Comparison of ENCODE assay signal across 8 cellular contexts in genomic region chr5:147483961-147484707, GRCh38. TPM values are rescaled to one million over a fixed set of nuclear protein-coding genes. Genes with fewer than 3 reads are reported as not detected.
DNase-seq lines count a peak whose midpoint lies in the region; ATAC-seq and TF ChIP-seq lines count a peak whose summit lies in the region.

No MANE protein-coding gene starts in this region.

- no peaks in the 10 kb centered on the region for H3K4me1 Mint-ChIP-seq in activated T-cell treated with anti-CD3 and anti-CD28 coated beads, Interleukin-2, amount 50 U/mL, for 72 hours (ENCODE audit: low read depth)

- H3K27ac Mint-ChIP-seq in activated T-cell treated with anti-CD3 and anti-CD28 coated beads, Interleukin-2, amount 50 U/mL, for 72 hours, result no peak overlapping the region

- H3K4me3 ChIP-seq in skeletal muscle cell (ENCODE audit: low read depth, low read length), result no peak overlapping the region

- no peaks in the 10 kb centered on the region for H3K36me3 Mint-ChIP-seq in activated T-cell treated with anti-CD3 and anti-CD28 coated beads, Interleukin-2, amount 50 U/mL, for 72 hours (ENCODE audit: insufficient read depth in 2 of 2)

- ATAC-seq in Right ventricle myocardium superior (ENCODE audit: poor library complexity), result peak; percentile 78
- no peak for ATAC-seq in activated T-cell treated with anti-CD3 and anti-CD28 coated beads, Interleukin-2, amount 50 U/mL, for 72 hours (replicated peaks in 1 of 2)

- DNase-seq in HK-2 (ENCODE audit: unreplicated experiment) (peak; percentile 10), RPMI7951 (ENCODE audit: low read depth) (peak; percentile 99), Right ventricle myocardium superior (peak; percentile 83), skeletal muscle cell (ENCODE audit: low read depth) (peak; percentile 82), GM19238 (ENCODE audit: insufficient read length, low spot score) (no peak), cerebellum (ENCODE audit: low spot score) (no peak), GM20000 (ENCODE audit: low spot score) (no peak)
- DNase-seq in activated T-cell treated with anti-CD3 and anti-CD28 coated beads, Interleukin-2, amount 50 U/mL, for 72 hours, result no peak

- intact Hi-C loops in Right ventricle myocardium superior (cut with DNase I), result no loop called here

- H3K4me3 Mint-ChIP-seq in activated T-cell treated with anti-CD3 and anti-CD28 coated beads, Interleukin-2, amount 50 U/mL, for 72 hours, result no peak overlapping the region

- H3K9me3 Mint-ChIP-seq in activated T-cell treated with anti-CD3 and anti-CD28 coated beads, Interleukin-2, amount 50 U/mL, for 72 hours, result peaks cover 2% of the 10 kb centered on the region in 2 donors

- no peak for TF ChIP-seq CTCF in GM20000 (IDR thresholded peaks at IDR 0.05; ENCODE audit: extremely low read depth, missing control alignments)

- peaks cover 8% of the 10 kb centered on the region for H3K27me3 Mint-ChIP-seq in activated T-cell treated with anti-CD3 and anti-CD28 coated beads, Interleukin-2, amount 50 U/mL, for 72 hours (ENCODE audit: low read depth)

RNA-seq across cellular contexts. Expression of gene DPYSL3, which starts 25.7 kb away (rescaled TPM):
- total RNA-seq in RPMI7951 (2014; rRNA removed; shearing (Covaris generic)), result 191 and 198 TPM in 2 replicates
- total RNA-seq in Right ventricle myocardium superior (20.5 TPM), cerebellum (497 TPM)
- under 1 TPM; 0.05 to 0.12 TPM for total RNA-seq in activated T-cell treated with anti-CD3 and anti-CD28 coated beads, Interleukin-2, amount 50 U/mL, for 72 hours

Comparison
In these comparisons a context has a peak if more than half of its experiments do, and no peak if none do; other contexts are left out.
1. DNase-seq: peak in HK-2 (single experiment), RPMI7951 (single experiment), Right ventricle myocardium superior (single experiment) and skeletal muscle cell (single experiment); none in GM19238 (single experiment), cerebellum (single experiment), GM20000 (single experiment) and activated T-cell treated with anti-CD3 and anti-CD28 coated beads, Interleukin-2, amount 50 U/mL, for 72 hours (0 of 2).
2. RNA of gene DPYSL3, which starts 25.7 kb away (total RNA-seq): 497 TPM in cerebellum (single experiment), 191 to 198 TPM in RPMI7951 and 20.5 TPM in Right ventricle myocardium superior (single experiment); 0.05 to 0.12 TPM in activated T-cell treated with anti-CD3 and anti-CD28 coated beads, Interleukin-2, amount 50 U/mL, for 72 hours; every median in the first group is over 10 times any median in the second.